Comparison of ENCODE assay signal across 8 cellular contexts in the genomic region with DNA sequence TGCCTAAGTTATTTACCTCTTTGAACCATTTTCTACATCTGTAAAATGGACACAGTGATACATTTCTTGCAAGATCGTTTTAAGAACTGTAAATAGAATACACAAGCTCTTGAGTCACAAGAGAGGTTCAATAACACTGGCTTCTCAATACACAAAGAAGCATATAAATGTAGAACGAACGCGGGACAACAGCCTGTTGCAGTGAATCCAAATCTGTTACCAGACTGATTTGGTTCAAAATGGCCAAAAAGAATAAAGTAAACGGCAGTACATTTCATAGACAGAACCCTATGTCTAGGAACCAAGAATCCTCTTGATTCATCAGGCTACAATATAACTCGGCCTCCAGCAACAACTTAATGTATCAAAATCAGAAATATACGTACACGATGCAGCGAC. TPM values are rescaled to one million over a fixed set of nuclear protein-coding genes. Genes with fewer than 3 reads are reported as not detected.
DNase-seq lines count a peak whose midpoint lies in the region; ATAC-seq, FAIRE-seq and TF ChIP-seq lines count a peak whose summit lies in the region.

No MANE protein-coding gene starts in this region.

- H3K36me3 ChIP-seq in ACC112 (ENCODE audit: insufficient read depth, low read length) (no peaks in the 10 kb centered on the region), SJCRH30 (peaks cover 2% of the 10 kb centered on the region; the same call in 1 of the 2 replicates)

- TF ChIP-seq CTCF in foreskin keratinocyte (conservative IDR thresholded peaks at IDR 0.05) (no peak), D721Med (IDR thresholded peaks at IDR 0.05; ENCODE audit: insufficient read depth, missing control alignments) (no peak)

- DNase-seq in SJCRH30: no peak
- DNase-seq in foreskin keratinocyte: no peak
- no peak for DNase-seq in D721Med (ENCODE audit: insufficient read length, low spot score)
- no peak for DNase-seq in putamen (ENCODE audit: low spot score)

- ATAC-seq in GM21367 (IDR thresholded peaks at IDR 0.05; ENCODE audit: unreplicated experiment) (peak; percentile 12), foreskin keratinocyte (no peak), GM21515 (IDR thresholded peaks at IDR 0.05; ENCODE audit: unreplicated experiment) (no peak)

- no peak for FAIRE-seq in D721Med (lab: Jason Lieb, UNC)

- H3K4me3 ChIP-seq in ACC112 (ENCODE audit: low read depth, low read length) (peak overlapping the region; percentile 93), SJCRH30 (peak overlapping the region; percentile 94), skin epidermis (peak overlapping the region; percentile 75 to 89 (median 86))

- H3K79me2 ChIP-seq in ACC112 (ENCODE audit: control insufficient read depth, insufficient read depth, low read length, unreplicated experiment): peaks cover 55% of the 10 kb centered on the region

- peak overlapping the region; percentile 89 for H2AFZ ChIP-seq in ACC112 (ENCODE audit: low read length, unreplicated experiment)

- H3K27ac ChIP-seq in ACC112 (ENCODE audit: low read depth, low read length): peak overlapping the region; percentile 47
- peak overlapping the region; percentile 80 for H3K27ac ChIP-seq in SJCRH30
- H3K27ac ChIP-seq in foreskin keratinocyte: peak overlapping the region; percentile 91
- H3K27ac ChIP-seq in skin epidermis: peak overlapping the region in 20 of 21 experiments; percentile 80 to 95 (median 91)

- no peaks in the 10 kb centered on the region for H3K9me3 ChIP-seq in SJCRH30 (replicated peaks)

- H3K4me1 ChIP-seq in ACC112 (ENCODE audit: control insufficient read depth, insufficient read depth, low read length, unreplicated experiment): peaks cover 12% of the 10 kb centered on the region
- H3K4me1 ChIP-seq in SJCRH30: peaks cover 15% of the 10 kb centered on the region
- H3K4me1 ChIP-seq in foreskin keratinocyte: no peaks in the 10 kb centered on the region

- H3K27me3 ChIP-seq in ACC112 (ENCODE audit: insufficient read depth, low read length) (no peaks in the 10 kb centered on the region), SJCRH30 (no peaks in the 10 kb centered on the region), foreskin keratinocyte (no peaks in the 10 kb centered on the region)

RNA-seq across cellular contexts. Expression of gene MTPAP, which starts 0.7 kb away (rescaled TPM):
- 37.6 and 38.1 TPM in 2 replicates for total RNA-seq in SJCRH30 (2014; rRNA removed; shearing (Covaris generic))
- 13.8 and 15.3 TPM in 2 replicates for total RNA-seq in foreskin keratinocyte
- 5.2 and 5.6 TPM in 2 replicates for polyA plus RNA-seq in foreskin keratinocyte
